ENCODE assay signal across 1 cellular context in the genomic region with DNA sequence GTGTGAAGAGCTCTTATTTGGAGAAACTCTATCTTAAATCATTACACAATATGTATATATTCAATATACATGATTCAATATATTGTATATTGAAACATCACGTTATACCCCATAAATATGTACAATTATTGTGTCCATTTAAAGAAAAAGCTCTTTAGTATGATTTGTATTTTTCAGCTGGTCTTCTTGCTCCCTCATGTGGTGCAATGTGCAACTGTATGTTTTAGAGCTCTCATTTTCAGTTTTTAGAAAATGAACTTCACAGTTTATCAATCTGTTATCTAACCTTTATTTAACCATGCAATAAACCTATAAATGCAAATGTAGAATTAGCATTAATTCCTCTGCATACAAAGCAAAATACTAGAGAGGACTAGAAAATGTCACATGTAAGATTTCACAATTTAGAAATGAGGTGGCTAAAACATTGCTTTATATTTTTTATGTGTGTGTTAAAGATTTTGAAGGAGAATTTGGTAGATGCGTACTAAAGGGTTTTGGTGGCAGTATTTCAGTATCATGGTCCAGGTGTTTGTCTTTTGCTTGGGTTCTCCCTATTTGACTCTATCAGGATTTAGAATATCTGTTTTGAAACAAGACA.
A peak's percentile ranks its signal among the peaks of the same experiment; 100 is the strongest.
TF ChIP-seq lines count a peak whose summit lies in the region.

No MANE protein-coding gene starts in this region.

TF ChIP-seq in K562, 482 proteins besides CTCF, POLR2A, EP300 and RAD21:
- TF ChIP-seq CEBPB (tag; IDR thresholded peaks at IDR 0.05) (0 out of 2 replicates have a peak, but pooled peaks have one; percentile 33), SRSF7 (optimal IDR thresholded peaks at IDR 0.05; ENCODE audit: low read depth, low read length) (no peak)
